ENCODE assay signal across 1 cellular context in genomic region chr1:7636801-7637526, GRCh38.
TF ChIP-seq lines count a peak whose summit lies in the region.

No MANE protein-coding gene starts in this region.

TF ChIP-seq in H1, 55 proteins besides CTCF, POLR2A, EP300 and RAD21 (continued from another document):
- no peak for TF ChIP-seq CHD7 (IDR thresholded peaks at IDR 0.05; ENCODE audit: insufficient replicate concordance, low read length)
- TF ChIP-seq SP4 (IDR thresholded peaks at IDR 0.05; ENCODE audit: low read length): no peak
- TF ChIP-seq USF2 (IDR thresholded peaks at IDR 0.05; ENCODE audit: low read length): no peak
- TF ChIP-seq E2F6 (IDR thresholded peaks at IDR 0.05): no peak
- TF ChIP-seq MAFK (IDR thresholded peaks at IDR 0.05; ENCODE audit: low read depth, low read length): no peak
- no peak for TF ChIP-seq CHD2 (IDR thresholded peaks at IDR 0.05; ENCODE audit: low read length)
- no peak for TF ChIP-seq SAP30 (IDR thresholded peaks at IDR 0.05; ENCODE audit: insufficient read depth, insufficient replicate concordance, low read length)
- TF ChIP-seq CBX5 (IDR thresholded peaks at IDR 0.05; ENCODE audit: low read depth, low read length): no peak
- no peak for TF ChIP-seq ASH2L (IDR thresholded peaks at IDR 0.05; ENCODE audit: low read length)
- no peak for TF ChIP-seq SIX5 (IDR thresholded peaks at IDR 0.05; ENCODE audit: low read depth, low read length)
- no peak for TF ChIP-seq FOSL1 (IDR thresholded peaks at IDR 0.05; ENCODE audit: insufficient read depth, low read depth, low read length)
- TF ChIP-seq CREB1 (IDR thresholded peaks at IDR 0.05): no peak
- TF ChIP-seq TBP (IDR thresholded peaks at IDR 0.05; ENCODE audit: low read depth, low read length): no peak
- no peak for TF ChIP-seq SP1 (IDR thresholded peaks at IDR 0.05; ENCODE audit: low read depth, low read length)
